ENCODE assay signal across 20 cellular contexts in genomic region chr12:124665516-124665915, GRCh38.
DNase-seq lines count a peak whose midpoint lies in the region; ATAC-seq and TF ChIP-seq lines count a peak whose summit lies in the region.
"Had no signal": no experiment of that assay in that cellular context is flagged by ENCODE, and none has a peak within 500 bp of the region (broad histone marks: within the 10 kb centered on the region; RNA-seq: fewer than 3 reads in every experiment).

No MANE protein-coding gene starts in this region.

- H3K27ac ChIP-seq in GM23248, result peak overlapping the region; percentile 54
- peak overlapping the region; percentile 68 for H3K27ac ChIP-seq in lower lobe of right lung
- H3K27ac ChIP-seq in tibial artery, result peak overlapping the region; percentile 13 to 48
- H3K27ac ChIP-seq in SK-N-SH (ENCODE audit: low read depth in 2 of 2, low read length in 1 of 2), result no peak overlapping the region
- H3K27ac ChIP-seq: esophagus muscularis mucosa had no signal

- H3K4me3 ChIP-seq in GM23248, result no peak overlapping the region
- H3K4me3 ChIP-seq in lower lobe of right lung, result no peak overlapping the region
- H3K4me3 ChIP-seq in tibial artery, result no peak overlapping the region
- no peak overlapping the region for H3K4me3 ChIP-seq in SK-N-SH (ENCODE audit: low read depth in 2 of 2, low read length in 1 of 2)
- H3K4me3 ChIP-seq: esophagus muscularis mucosa had no signal

- H3K4me2 ChIP-seq in GM23248 (ENCODE audit: unreplicated experiment) (no peak overlapping the region), SK-N-SH (no peak overlapping the region)

- no peak for TF ChIP-seq EP300 in SK-N-SH (IDR thresholded peaks at IDR 0.05; ENCODE audit: borderline replicate concordance in 1 of 2, low read depth in 1 of 2, low read length in 1 of 2)

- H3F3A ChIP-seq in GM23248 (ENCODE audit: insufficient read depth) (peaks cover 27% of the 10 kb centered on the region), SK-N-SH (replicated peaks; ENCODE audit: insufficient read depth) (no peaks in the 10 kb centered on the region)

- peak in 1 of 2 donors; percentile 44 for ATAC-seq in lower lobe of right lung
- ATAC-seq: activated CD8-positive, alpha-beta T cell treated with anti-CD3 and anti-CD28 coated beads for 36 hours had no signal

- DNase-seq in GM23248, result peak; percentile 65
- peak; percentile 52 for DNase-seq in astrocyte of the hippocampus (ENCODE audit: low read depth, low spot score)
- DNase-seq in lower lobe of right lung, result no peak
- DNase-seq in tibial artery, result no peak
- no peak for DNase-seq in SK-N-SH
- DNase-seq in NCI-H2196 (lab: John Stamatoyannopoulos, UW; ENCODE audit: unreplicated experiment), result no peak
- DNase-seq in GM10266 (ENCODE audit: extremely low spot score), result no peak
- DNase-seq: activated CD4-positive, CD25-positive, alpha-beta regulatory T cell; activated CD8-positive, alpha-beta T cell treated with anti-CD3 and anti-CD28 coated beads for 36 hours; activated T-cell treated with anti-CD3 and anti-CD28 coated beads, Interleukin-2, amount 50 U/mL, for 1 hour; CD8-positive, alpha-beta memory T cell; DMS79; effector memory CD4-positive, alpha-beta T cell; head of caudate nucleus; NCI-H1105; NCI-H2081 treated with DMSO at 0.1 percent for 48 hours; NCI-H510A; RPMI8226; T-helper 9 cell had no signal

- H3K9ac ChIP-seq in GM23248, result peak overlapping the region; percentile 15; the same call in 1 of the 2 replicates
- no peak overlapping the region for H3K9ac ChIP-seq in SK-N-SH

- POLR2A ChIA-PET in SK-N-SH (lab: Yijun Ruan, JAX), result no interaction called here

- in situ Hi-C loops in GM23248 (cut with MboI), result no loop called here

- H4K20me1 ChIP-seq in GM23248 (ENCODE audit: insufficient read depth) (no peaks in the 10 kb centered on the region), SK-N-SH (ENCODE audit: insufficient read depth) (no peaks in the 10 kb centered on the region)

- no peak for TF ChIP-seq RAD21 in SK-N-SH (IDR thresholded peaks at IDR 0.05; ENCODE audit: low read length)

- 92% methylated on average over 2 of the region's 2 CpGs for WGBS in GM23248 (ENCODE audit: low coverage in 1 of 2, low lambda C conversion rate in 2 of 2, missing lambda C conversion rate in 2 of 2), 2 experiments
- WGBS in SK-N-SH (ENCODE audit: low lambda C conversion rate), result 100% methylated on average over 2 of the region's 2 CpGs

- intact Hi-C loops in lower lobe of right lung (cut with DNase I) (no loop called here), tibial artery (cut with DNase I; ENCODE audit: low total_unique reads) (no loop called here)

- H3K27me3 ChIP-seq in GM23248 (replicated peaks; ENCODE audit: insufficient read depth), result no peaks in the 10 kb centered on the region
- H3K27me3 ChIP-seq in lower lobe of right lung (ENCODE audit: low read depth), result no peaks in the 10 kb centered on the region
- H3K27me3 ChIP-seq in tibial artery, result no peaks in the 10 kb centered on the region
- no peaks in the 10 kb centered on the region for H3K27me3 ChIP-seq in SK-N-SH (ENCODE audit: insufficient read depth)
- H3K27me3 ChIP-seq: esophagus muscularis mucosa had no signal

- H3K36me3 ChIP-seq in GM23248 (ENCODE audit: low read depth), result no peaks in the 10 kb centered on the region
- H3K36me3 ChIP-seq in lower lobe of right lung, result no peaks in the 10 kb centered on the region
- no peaks in the 10 kb centered on the region for H3K36me3 ChIP-seq in tibial artery
- H3K36me3 ChIP-seq in SK-N-SH (replicated peaks in 1 of 2; ENCODE audit: control insufficient read depth in 1 of 2, insufficient read depth in 2 of 2, low read length in 1 of 2), result no peaks in the 10 kb centered on the region
- H3K36me3 ChIP-seq: esophagus muscularis mucosa had no signal

- CTCF ChIA-PET in SK-N-SH (lab: Yijun Ruan, JAX), result no interaction called here

- H3K9me2 ChIP-seq in GM23248 (ENCODE audit: insufficient read depth), result no peaks in the 10 kb centered on the region
- no peaks in the 10 kb centered on the region for H3K9me2 ChIP-seq in SK-N-SH

- H3K9me3 ChIP-seq in GM23248 (ENCODE audit: low read depth) (no peaks in the 10 kb centered on the region), lower lobe of right lung (peaks cover 8% of the 10 kb centered on the region), tibial artery (no peaks in the 10 kb centered on the region), SK-N-SH (no peaks in the 10 kb centered on the region)

- peaks cover 18% of the 10 kb centered on the region for H3K4me1 ChIP-seq in GM23248 (ENCODE audit: insufficient read depth)
- H3K4me1 ChIP-seq in lower lobe of right lung, result peaks cover 27% of the 10 kb centered on the region
- H3K4me1 ChIP-seq in tibial artery, result peaks cover 0 to 31% (median 22%) of the 10 kb centered on the region in 4 donors
- H3K4me1 ChIP-seq in SK-N-SH (ENCODE audit: control insufficient read depth in 1 of 2, insufficient read depth in 2 of 2, low read depth in 1 of 2, low read length in 1 of 2), result peaks cover 0 to 12% of the 10 kb centered on the region in 2 experiments; a peak in 1 of 4 replicates

- H3K79me2 ChIP-seq in GM23248 (ENCODE audit: insufficient read depth) (no peaks in the 10 kb centered on the region), SK-N-SH (ENCODE audit: insufficient read depth) (no peaks in the 10 kb centered on the region)

- TF ChIP-seq CTCF in lower lobe of right lung (IDR thresholded peaks at IDR 0.05) (no peak), tibial artery (IDR thresholded peaks at IDR 0.05) (no peak), SK-N-SH (IDR thresholded peaks at IDR 0.05) (no peak), GM10266 (IDR thresholded peaks at IDR 0.05; ENCODE audit: control insufficient read depth, insufficient read depth, low read depth, missing control alignments) (no peak)

- no peak overlapping the region for H2AFZ ChIP-seq in GM23248
- no peak overlapping the region for H2AFZ ChIP-seq in SK-N-SH (ENCODE audit: low read depth)

TF ChIP-seq in SK-N-SH, 30 proteins besides CTCF, POLR2A, EP300 and RAD21:
- no peak for TF ChIP-seq FOXM1 (IDR thresholded peaks at IDR 0.05; ENCODE audit: low read depth)
- no peak for TF ChIP-seq FOXJ3 (CRISPR knock-in tag; IDR thresholded peaks at IDR 0.05)
- no peak for TF ChIP-seq FOSL2 (IDR thresholded peaks at IDR 0.05; ENCODE audit: borderline replicate concordance, low read depth)
- no peak for TF ChIP-seq TCF12 (IDR thresholded peaks at IDR 0.05)
- TF ChIP-seq GABPA (IDR thresholded peaks at IDR 0.05; ENCODE audit: low read depth), result no peak
- TF ChIP-seq RFX5 (IDR thresholded peaks at IDR 0.05; ENCODE audit: low read length), result no peak

Comparison
In these comparisons a context has a peak if more than half of its experiments do, and no peak if none do; other contexts are left out.
1. DNase-seq: peak in GM23248 (single experiment) and astrocyte of the hippocampus (single experiment); none in lower lobe of right lung (single experiment), tibial artery (0 of 2), SK-N-SH (single experiment), NCI-H2196 (single experiment) and GM10266 (single experiment).
2. H3K27ac ChIP-seq: peak in GM23248 (single experiment), lower lobe of right lung (single experiment) and tibial artery (2 of 2); none in SK-N-SH (0 of 2).